Comparison of ENCODE assay signal across 8 cellular contexts in the genomic region with DNA sequence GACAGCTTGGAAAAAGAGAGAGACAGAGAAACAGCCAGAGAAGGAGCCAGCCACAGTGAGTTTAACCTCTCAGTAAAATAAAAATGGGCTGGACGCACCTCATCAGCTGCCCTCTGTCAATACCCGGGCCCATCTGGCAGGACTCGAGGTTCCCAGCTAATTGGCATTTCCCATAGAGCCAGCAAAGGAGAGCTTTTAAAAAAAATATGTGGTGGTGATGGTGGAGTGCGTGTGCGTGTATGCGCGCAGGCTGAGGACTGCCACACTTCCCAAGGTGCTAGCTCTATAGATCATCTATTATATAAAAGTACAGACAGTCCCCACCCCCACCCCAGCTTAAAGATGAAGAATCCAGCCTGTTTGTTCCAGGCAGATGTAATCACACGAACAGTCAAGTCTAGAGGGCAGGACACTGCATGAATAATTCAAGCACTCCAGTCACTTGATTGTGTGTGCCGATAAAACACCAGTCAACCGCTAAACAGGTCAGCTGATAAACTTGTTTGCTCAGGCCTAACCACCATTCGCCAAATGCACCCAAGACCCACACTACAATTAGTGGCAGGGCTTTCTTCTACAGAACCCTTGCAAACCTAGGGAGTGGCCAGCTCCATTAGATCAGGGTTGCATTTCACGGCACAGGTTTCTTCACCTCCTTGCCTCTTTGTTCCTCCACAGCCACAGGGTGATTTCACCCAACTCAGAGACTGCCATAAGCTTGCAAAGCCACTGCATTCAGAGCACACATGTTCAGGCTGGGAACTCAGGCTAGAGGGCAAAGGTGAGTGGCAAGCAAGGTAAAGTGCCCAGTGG. TPM values are rescaled to one million over a fixed set of nuclear protein-coding genes. Genes with fewer than 3 reads are reported as not detected.
DNase-seq lines count a peak whose midpoint lies in the region; ATAC-seq, FAIRE-seq and TF ChIP-seq lines count a peak whose summit lies in the region.

No MANE protein-coding gene starts in this region.

- H3K27me3 Mint-ChIP-seq in CD4-positive, CD25-positive, alpha-beta regulatory T cell: no peaks in the 10 kb centered on the region
- H3K27me3 Mint-ChIP-seq in activated CD4-positive, alpha-beta memory T cell treated with anti-CD3 and anti-CD28 coated beads, Interleukin-2, amount 10 ng/mL, durations not matched to agents 7 days and 5 days: no peaks in the 10 kb centered on the region

- H3K27ac ChIP-seq in CD4-positive, CD25-positive, alpha-beta regulatory T cell (ENCODE audit: insufficient read depth, low read length, poor library complexity, severe bottlenecking): no peak overlapping the region
- no peak overlapping the region for H3K27ac ChIP-seq in lower lobe of right lung

- TF ChIP-seq CTCF in lower lobe of right lung (IDR thresholded peaks at IDR 0.05) (no peak), foreskin fibroblast (IDR thresholded peaks at IDR 0.05; ENCODE audit: low read depth, low read length) (no peak)

- no peak overlapping the region for H3K4me3 ChIP-seq in CD4-positive, CD25-positive, alpha-beta regulatory T cell (ENCODE audit: low read depth, low read length)
- peak overlapping the region; percentile 27 for H3K4me3 ChIP-seq in lower lobe of right lung
- no peak overlapping the region for H3K4me3 ChIP-seq in foreskin fibroblast (ENCODE audit: low read depth in 1 of 2, low read length in 2 of 2)

- peak in 1 of 3 donors; percentile 17 for DNase-seq in CD4-positive, CD25-positive, alpha-beta regulatory T cell
- DNase-seq in NCI-H1417 treated with DMSO at 0.1 percent for 48 hours (lab: John Stamatoyannopoulos, UW) (peak; percentile 61), lower lobe of right lung (no peak), GM19239 (ENCODE audit: insufficient read length, low spot score) (no peak), foreskin fibroblast (no peak)
- DNase-seq in activated CD4-positive, alpha-beta memory T cell treated with anti-CD3 and anti-CD28 coated beads, Interleukin-2, amount 10 ng/mL, durations not matched to agents 7 days and 5 days: peak; percentile 74

- H3K27ac Mint-ChIP-seq in CD4-positive, CD25-positive, alpha-beta regulatory T cell: peak overlapping the region; percentile 20 to 72 (median 51)
- H3K27ac Mint-ChIP-seq in activated CD4-positive, alpha-beta memory T cell treated with anti-CD3 and anti-CD28 coated beads, Interleukin-2, amount 10 ng/mL, durations not matched to agents 7 days and 5 days: peak overlapping the region; percentile 57

- peaks cover 59% of the 10 kb centered on the region for H3K4me1 ChIP-seq in CD4-positive, CD25-positive, alpha-beta regulatory T cell (ENCODE audit: control insufficient read depth, insufficient read depth, low read length, poor library complexity, severe bottlenecking)
- peaks cover 90% of the 10 kb centered on the region for H3K4me1 ChIP-seq in lower lobe of right lung

- peaks cover 37% of the 10 kb centered on the region for H3K36me3 Mint-ChIP-seq in CD4-positive, CD25-positive, alpha-beta regulatory T cell
- H3K36me3 Mint-ChIP-seq in activated CD4-positive, alpha-beta memory T cell treated with anti-CD3 and anti-CD28 coated beads, Interleukin-2, amount 10 ng/mL, durations not matched to agents 7 days and 5 days (ENCODE audit: low read depth): peaks cover 76% of the 10 kb centered on the region

- FAIRE-seq in GM19239 (lab: Jason Lieb, UNC): no peak

- POLR2A ChIA-PET in activated CD4-positive, alpha-beta memory T cell treated with anti-CD3 and anti-CD28 coated beads, Interleukin-2, amount 10 ng/mL, durations not matched to agents 7 days and 5 days (lab: Charles Lee): interaction anchor here (0.5 to 13.9 kb wide), 10 partner anchors 8 to 638 kb away, joined by 3 to 144 read pairs (median 4); no protein-coding TSS in a partner anchor

- peak overlapping the region; percentile 33 to 93 (median 78) for H3K4me3 Mint-ChIP-seq in CD4-positive, CD25-positive, alpha-beta regulatory T cell
- peak overlapping the region; percentile 12 for H3K4me3 Mint-ChIP-seq in activated CD4-positive, alpha-beta memory T cell treated with anti-CD3 and anti-CD28 coated beads, Interleukin-2, amount 10 ng/mL, durations not matched to agents 7 days and 5 days

- peaks cover 29 to 90% (median 68%) of the 10 kb centered on the region in 4 donors for H3K4me1 Mint-ChIP-seq in CD4-positive, CD25-positive, alpha-beta regulatory T cell
- peaks cover 79% of the 10 kb centered on the region for H3K4me1 Mint-ChIP-seq in activated CD4-positive, alpha-beta memory T cell treated with anti-CD3 and anti-CD28 coated beads, Interleukin-2, amount 10 ng/mL, durations not matched to agents 7 days and 5 days

- H3K36me3 ChIP-seq in CD4-positive, CD25-positive, alpha-beta regulatory T cell (ENCODE audit: control insufficient read depth, insufficient read depth, low read length): peaks cover 45% of the 10 kb centered on the region
- H3K36me3 ChIP-seq in lower lobe of right lung: peaks cover 42% of the 10 kb centered on the region

- CTCF ChIA-PET in activated CD4-positive, alpha-beta memory T cell treated with anti-CD3 and anti-CD28 coated beads, Interleukin-2, amount 10 ng/mL, durations not matched to agents 7 days and 5 days (lab: Charles Lee): interaction anchor here (0.9 to 1.7 kb wide), 7 partner anchors 8 to 375 kb away, joined by 3 to 10 read pairs (median 4); no protein-coding TSS in a partner anchor

- no peaks in the 10 kb centered on the region for H3K27me3 ChIP-seq in CD4-positive, CD25-positive, alpha-beta regulatory T cell (ENCODE audit: control insufficient read depth, insufficient read depth, low read length)
- H3K27me3 ChIP-seq in lower lobe of right lung (ENCODE audit: low read depth): no peaks in the 10 kb centered on the region

- intact Hi-C loops in lower lobe of right lung (cut with DNase I): no loop called here

- H3K9me3 Mint-ChIP-seq in CD4-positive, CD25-positive, alpha-beta regulatory T cell: no peaks in the 10 kb centered on the region
- H3K9me3 Mint-ChIP-seq in activated CD4-positive, alpha-beta memory T cell treated with anti-CD3 and anti-CD28 coated beads, Interleukin-2, amount 10 ng/mL, durations not matched to agents 7 days and 5 days: no peaks in the 10 kb centered on the region

- no peaks in the 10 kb centered on the region for H3K9me3 ChIP-seq in CD4-positive, CD25-positive, alpha-beta regulatory T cell (ENCODE audit: control insufficient read depth in 2 of 2, low read length in 2 of 2)
- no peaks in the 10 kb centered on the region for H3K9me3 ChIP-seq in lower lobe of right lung

- no peak for ATAC-seq in CD4-positive, CD25-positive, alpha-beta regulatory T cell (ENCODE audit: low read depth in 2 of 2)
- ATAC-seq in lower lobe of right lung (peak; percentile 22 to 25), HG02938 (IDR thresholded peaks at IDR 0.05; ENCODE audit: unreplicated experiment) (no peak), HG03469 (IDR thresholded peaks at IDR 0.05; ENCODE audit: unreplicated experiment) (no peak)

RNA-seq across cellular contexts. Expression of gene TLE3, which starts 5.9 kb away (rescaled TPM):
- total RNA-seq in CD4-positive, CD25-positive, alpha-beta regulatory T cell: 115 TPM
- 10 to 100 TPM in 3 of 4 donors, 1 to 10 TPM in 1; 8.4 to 13.9 (median 11.7) TPM for polyA plus RNA-seq in CD4-positive, CD25-positive, alpha-beta regulatory T cell
- total RNA-seq in activated CD4-positive, alpha-beta memory T cell treated with anti-CD3 and anti-CD28 coated beads, Interleukin-2, amount 10 ng/mL, durations not matched to agents 7 days and 5 days: 10 to 100 TPM; 59.2 TPM
- total RNA-seq in lower lobe of right lung: 63.7 TPM

Comparison
In these comparisons a context has a peak if more than half of its experiments do, and no peak if none do; other contexts are left out.
1. ATAC-seq: peak in lower lobe of right lung (2 of 2); none in CD4-positive, CD25-positive, alpha-beta regulatory T cell (0 of 2), HG02938 (single experiment) and HG03469 (single experiment).
2. DNase-seq: peak in NCI-H1417 treated with DMSO at 0.1 percent for 48 hours (single experiment) and activated CD4-positive, alpha-beta memory T cell treated with anti-CD3 and anti-CD28 coated beads, Interleukin-2, amount 10 ng/mL, durations not matched to agents 7 days and 5 days (single experiment); none in lower lobe of right lung (single experiment), GM19239 (single experiment) and foreskin fibroblast (0 of 2).